Comparison of ENCODE assay signal across 1 cellular context in genomic region chr17:77435272-77436057, GRCh38.
TF ChIP-seq lines count a peak whose summit lies in the region.

No MANE protein-coding gene starts in this region.

TF ChIP-seq in SK-N-SH, 30 proteins besides CTCF, POLR2A, EP300 and RAD21 (continued from another document):
- TF ChIP-seq ZBTB33 (IDR thresholded peaks at IDR 0.05; ENCODE audit: borderline replicate concordance, low read depth) (no peak), FOXM1 (IDR thresholded peaks at IDR 0.05; ENCODE audit: low read depth) (no peak), RCOR1 (IDR thresholded peaks at IDR 0.05; ENCODE audit: low read length) (no peak), FOSL2 (IDR thresholded peaks at IDR 0.05; ENCODE audit: borderline replicate concordance, low read depth) (no peak)
